8 cellular contexts compared by ENCODE assay signal in the genomic region with DNA sequence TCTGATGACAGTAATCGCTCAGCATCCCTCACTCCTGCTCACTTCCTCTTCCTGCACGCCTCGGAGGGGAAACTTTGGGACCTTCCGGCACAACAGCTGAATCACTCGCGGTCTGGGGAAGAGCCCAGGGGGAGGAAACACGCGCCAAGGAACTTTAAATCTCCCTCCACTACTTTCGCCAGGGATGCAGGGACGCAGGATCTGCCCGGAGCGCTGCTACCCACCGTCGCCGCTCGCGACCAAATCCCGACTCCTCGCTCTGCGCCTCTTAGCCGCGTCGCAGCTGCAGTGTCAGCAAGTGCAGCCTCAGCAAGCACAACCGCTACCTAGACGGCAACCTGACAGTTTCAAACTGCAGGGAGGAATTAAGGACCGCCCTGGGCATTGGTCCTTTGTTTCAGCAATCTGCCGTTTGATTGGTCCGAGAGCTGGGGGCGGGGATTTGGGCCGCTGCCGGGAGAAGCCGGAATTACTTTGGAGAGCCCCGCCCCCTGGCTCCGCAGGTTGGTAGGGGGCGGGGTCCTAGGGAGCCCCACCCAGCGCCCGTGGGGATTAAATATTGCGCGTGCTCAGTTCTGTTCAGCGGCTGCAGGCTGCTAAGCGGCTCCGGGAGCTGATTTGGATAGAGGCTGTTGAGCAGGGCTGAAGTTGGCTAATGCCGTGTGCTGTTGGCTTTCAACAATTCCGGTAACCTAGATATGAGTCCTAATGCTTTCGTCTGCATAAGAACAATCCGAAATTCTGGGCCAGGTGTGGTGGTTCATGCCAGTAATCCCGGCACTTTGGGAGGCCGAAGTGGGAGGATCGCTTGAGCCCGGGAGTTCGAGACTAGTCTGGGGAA. TPM values are rescaled to one million over a fixed set of nuclear protein-coding genes. Genes with fewer than 3 reads are reported as not detected.
DNase-seq lines count a peak whose midpoint lies in the region; ATAC-seq and TF ChIP-seq lines count a peak whose summit lies in the region.

A gene with protein sequence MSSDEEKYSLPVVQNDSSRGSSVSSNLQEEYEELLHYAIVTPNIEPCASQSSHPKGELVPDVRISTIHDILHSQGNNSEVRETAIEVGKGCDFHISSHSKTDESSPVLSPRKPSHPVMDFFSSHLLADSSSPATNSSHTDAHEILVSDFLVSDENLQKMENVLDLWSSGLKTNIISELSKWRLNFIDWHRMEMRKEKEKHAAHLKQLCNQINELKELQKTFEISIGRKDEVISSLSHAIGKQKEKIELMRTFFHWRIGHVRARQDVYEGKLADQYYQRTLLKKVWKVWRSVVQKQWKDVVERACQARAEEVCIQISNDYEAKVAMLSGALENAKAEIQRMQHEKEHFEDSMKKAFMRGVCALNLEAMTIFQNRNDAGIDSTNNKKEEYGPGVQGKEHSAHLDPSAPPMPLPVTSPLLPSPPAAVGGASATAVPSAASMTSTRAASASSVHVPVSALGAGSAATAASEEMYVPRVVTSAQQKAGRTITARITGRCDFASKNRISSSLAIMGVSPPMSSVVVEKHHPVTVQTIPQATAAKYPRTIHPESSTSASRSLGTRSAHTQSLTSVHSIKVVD (minus strand): TSS at position 356 of the 841 bp plus-strand sequence. CDS start 4,500 bp downstream, outside the sequence.

- peak; percentile 95 for ATAC-seq in GM19397 (IDR thresholded peaks at IDR 0.05; ENCODE audit: unreplicated experiment)
- peak; percentile 92 for ATAC-seq in HG03571 (IDR thresholded peaks at IDR 0.05; ENCODE audit: unreplicated experiment)
- ATAC-seq in left lung: peak; percentile 98

- intact Hi-C loops in CD14-positive monocyte (cut with micrococcal nuclease): no loop called here
- intact Hi-C loops in left lung (cut with DNase I): no loop called here

- H3K36me3 ChIP-seq in left lung: no peaks in the 10 kb centered on the region

- peaks cover 16 to 26% of the 10 kb centered on the region in 2 donors for H3K36me3 Mint-ChIP-seq in CD14-positive monocyte

- peaks cover 0 to 3% (median 0%) of the 10 kb centered on the region in 7 donors for H3K9me3 Mint-ChIP-seq in CD14-positive monocyte

- peaks cover 0 to 3% (median 0%) of the 10 kb centered on the region in 3 donors for H3K27me3 Mint-ChIP-seq in CD14-positive monocyte (ENCODE audit: low read depth in 3 of 3)

- peak within 1 kb of the TSS; percentile 94 to 99 (median 96) for H3K27ac Mint-ChIP-seq in CD14-positive monocyte

- H3K4me3 ChIP-seq in left lung: peak within 1 kb of the TSS; percentile 66 to 84

- no peaks in the 10 kb centered on the region for H3K27me3 ChIP-seq in left lung

- H3K4me1 ChIP-seq in left lung: peaks cover 4 to 12% of the 10 kb centered on the region in 2 donors

- DNase-seq in CD14-positive monocyte (ENCODE audit: low spot score): peak; percentile 94
- DNase-seq in NCI-H82 (lab: John Stamatoyannopoulos, UW): peak; percentile 99
- peak; percentile 99 for DNase-seq in activated CD4-positive, alpha-beta T cell treated with anti-CD3 and anti-CD28 coated beads, Interleukin-2, amount 50 U/mL, for 48 hours
- peak; percentile 96 for DNase-seq in dermis blood vessel endothelial cell
- peak; percentile 94 to 96 for DNase-seq in left lung
- DNase-seq in stimulated activated CD4-positive, alpha-beta T cell treated with anti-CD3 and anti-CD28 coated beads, Interleukin-2, amount 100 ng/mL, for 48 hours: peak; percentile 98

- H3K4me1 Mint-ChIP-seq in CD14-positive monocyte: peaks cover 33% of the 10 kb centered on the region

- H3K9me3 ChIP-seq in left lung: no peaks in the 10 kb centered on the region

- H3K4me3 Mint-ChIP-seq in CD14-positive monocyte: peak within 1 kb of the TSS; percentile 97 to 99

- H3K27ac ChIP-seq in left lung: peak within 1 kb of the TSS; percentile 89 to 97

- TF ChIP-seq CTCF in CD14-positive monocyte (IDR thresholded peaks at IDR 0.05) (no peak), left lung (IDR thresholded peaks at IDR 0.05) (no peak)

RNA-seq across cellular contexts. Expression of the gene that starts here (rescaled TPM):
- 1 to 10 TPM; 4.3 to 5.5 TPM for polyA plus RNA-seq in CD14-positive monocyte
- total RNA-seq in dermis blood vessel endothelial cell (14.0 and 14.7 TPM in 2 replicates), left lung (10 to 100 TPM; 10.7 to 10.9 TPM)

Comparison
In these comparisons a context has a peak if more than half of its experiments do, and no peak if none do; other contexts are left out.
1. Peak in every context shown above with its lines: DNase-seq, ATAC-seq, H3K4me3 ChIP-seq and H3K27ac ChIP-seq.